ENCODE assay signal across 17 cellular contexts in the genomic region with DNA sequence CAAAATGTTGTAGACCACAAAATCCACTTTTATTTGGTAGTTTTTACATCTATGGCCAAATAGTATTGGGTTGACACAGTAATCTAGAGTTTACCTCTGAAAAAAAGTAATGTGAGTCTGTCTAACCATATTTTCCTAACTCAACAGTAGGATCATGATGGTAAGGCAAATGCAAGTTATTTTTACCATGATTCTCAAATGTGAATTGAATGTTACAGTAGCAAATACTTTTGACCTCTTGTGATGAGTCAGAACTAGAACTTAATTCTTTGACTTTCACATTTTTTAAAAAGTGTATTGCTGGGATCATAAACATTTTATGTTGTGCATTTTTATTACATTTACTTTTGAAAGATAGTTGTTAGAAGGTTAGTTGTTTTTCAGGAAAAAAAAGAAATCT. TPM values are rescaled to one million over a fixed set of nuclear protein-coding genes. Genes with fewer than 3 reads are reported as not detected.
DNase-seq lines count a peak whose midpoint lies in the region; ATAC-seq, FAIRE-seq and TF ChIP-seq lines count a peak whose summit lies in the region.
"Had no signal": no experiment of that assay in that cellular context is flagged by ENCODE, and none has a peak within 500 bp of the region (broad histone marks: within the 10 kb centered on the region; RNA-seq: fewer than 3 reads in every experiment).

No MANE protein-coding gene starts in this region.

- no peaks in the 10 kb centered on the region for H3K9me3 Mint-ChIP-seq in activated T-helper 2 cell treated with anti-CD3 and anti-CD28 coated beads, Interferon-gamma antibody, Interleukin-2, Interleukin-4, amounts not matched to agents 10 μg/mL and 5 μg/mL and 100 μg/mL, durations not matched to agents 14 hours and 24 hours and 36 hours
- no peaks in the 10 kb centered on the region for H3K9me3 Mint-ChIP-seq in memory B cell
- H3K9me3 Mint-ChIP-seq in activated CD8-positive, alpha-beta memory T cell treated with anti-CD3 and anti-CD28 coated beads, Interleukin-2, amount 10 ng/mL, durations not matched to agents 7 days and 5 days (ENCODE audit: low read depth) = no peaks in the 10 kb centered on the region
- H3K9me3 Mint-ChIP-seq: T-cell had no signal

- peak overlapping the region; percentile 73 for H3K27ac Mint-ChIP-seq in activated T-helper 2 cell treated with anti-CD3 and anti-CD28 coated beads, Interferon-gamma antibody, Interleukin-2, Interleukin-4, amounts not matched to agents 10 μg/mL and 5 μg/mL and 100 μg/mL, durations not matched to agents 14 hours and 24 hours and 36 hours
- peak overlapping the region; percentile 87 for H3K27ac Mint-ChIP-seq in memory B cell
- no peak overlapping the region for H3K27ac Mint-ChIP-seq in activated CD8-positive, alpha-beta memory T cell treated with anti-CD3 and anti-CD28 coated beads, Interleukin-2, amount 10 ng/mL, durations not matched to agents 7 days and 5 days

- intact Hi-C loops in activated T-helper 2 cell treated with anti-CD3 and anti-CD28 coated beads, Interferon-gamma antibody, Interleukin-2, Interleukin-4, amounts not matched to agents 10 μg/mL and 5 μg/mL and 100 μg/mL, durations not matched to agents 14 hours and 24 hours and 36 hours (cut with micrococcal nuclease) = no loop called here

- ATAC-seq in GM21723 (IDR thresholded peaks at IDR 0.05; ENCODE audit: unreplicated experiment) = peak; percentile 31
- no peak for ATAC-seq in memory B cell (ENCODE audit: low read depth)
- no peak for ATAC-seq in activated CD8-positive, alpha-beta memory T cell treated with anti-CD3 and anti-CD28 coated beads, Interleukin-2, amount 10 ng/mL, durations not matched to agents 7 days and 5 days
- no peak for ATAC-seq in GM18505 (IDR thresholded peaks at IDR 0.05; ENCODE audit: unreplicated experiment)
- ATAC-seq: right cardiac atrium, Right ventricle myocardium inferior, T-cell had no signal

- no peak for TF ChIP-seq POLR2A in GM12892 (IDR thresholded peaks at IDR 0.05; ENCODE audit: low read depth, low read length)
- no peak for TF ChIP-seq POLR2A in GM18505 (IDR thresholded peaks at IDR 0.05; ENCODE audit: borderline replicate concordance, extremely low read depth, insufficient read depth, insufficient read length)

- no peaks in the 10 kb centered on the region for H3K27me3 Mint-ChIP-seq in activated T-helper 2 cell treated with anti-CD3 and anti-CD28 coated beads, Interferon-gamma antibody, Interleukin-2, Interleukin-4, amounts not matched to agents 10 μg/mL and 5 μg/mL and 100 μg/mL, durations not matched to agents 14 hours and 24 hours and 36 hours (ENCODE audit: low read depth)
- no peaks in the 10 kb centered on the region for H3K27me3 Mint-ChIP-seq in memory B cell
- H3K27me3 Mint-ChIP-seq in activated CD8-positive, alpha-beta memory T cell treated with anti-CD3 and anti-CD28 coated beads, Interleukin-2, amount 10 ng/mL, durations not matched to agents 7 days and 5 days = no peaks in the 10 kb centered on the region
- H3K27me3 Mint-ChIP-seq: T-cell had no signal

- peak; percentile 70 for FAIRE-seq in GM12892 (lab: Jason Lieb, UNC)

- H3K4me1 Mint-ChIP-seq in activated T-helper 2 cell treated with anti-CD3 and anti-CD28 coated beads, Interferon-gamma antibody, Interleukin-2, Interleukin-4, amounts not matched to agents 10 μg/mL and 5 μg/mL and 100 μg/mL, durations not matched to agents 14 hours and 24 hours and 36 hours (ENCODE audit: low read depth) = peaks cover 37% of the 10 kb centered on the region
- H3K4me1 Mint-ChIP-seq in memory B cell = peaks cover 14% of the 10 kb centered on the region
- peaks cover 22% of the 10 kb centered on the region for H3K4me1 Mint-ChIP-seq in activated CD8-positive, alpha-beta memory T cell treated with anti-CD3 and anti-CD28 coated beads, Interleukin-2, amount 10 ng/mL, durations not matched to agents 7 days and 5 days

- CTCF ChIA-PET in activated CD8-positive, alpha-beta memory T cell treated with anti-CD3 and anti-CD28 coated beads, Interleukin-2, amount 10 ng/mL, durations not matched to agents 7 days and 5 days (lab: Charles Lee) = no interaction called here

- DNase-seq in GM12892 (ENCODE audit: insufficient read length) (no peak), memory B cell (ENCODE audit: low spot score in 2 of 2) (no peak), NCI-H510A (lab: John Stamatoyannopoulos, UW) (no peak)
- no peak for DNase-seq in activated T-helper 2 cell treated with anti-CD3 and anti-CD28 coated beads, Interferon-gamma antibody, Interleukin-2, Interleukin-4, amounts not matched to agents 10 μg/mL and 5 μg/mL and 100 μg/mL, durations not matched to agents 14 hours and 24 hours and 36 hours (ENCODE audit: low spot score)
- no peak for DNase-seq in activated CD8-positive, alpha-beta memory T cell treated with anti-CD3 and anti-CD28 coated beads, Interleukin-2, amount 10 ng/mL, durations not matched to agents 7 days and 5 days
- no peak for DNase-seq in activated CD8-positive, alpha-beta memory T cell treated with anti-CD3 and anti-CD28 coated beads, Interleukin-2, amount 50 U/mL, for 4 hours
- DNase-seq: activated CD4-positive, alpha-beta T cell treated with anti-CD3 and anti-CD28 coated beads, Interleukin-2, amount 50 U/mL, for 48 hours; activated T-cell treated with anti-CD3 and anti-CD28 coated beads, Interleukin-2, amount 50 U/mL, for 48 hours; KBM-7; NCI-H1930; NCI-H510A treated with DMSO at 0.1 percent for 48 hours; occipital lobe; right cardiac atrium; T-cell had no signal

- no peak overlapping the region for H3K4me3 Mint-ChIP-seq in activated T-helper 2 cell treated with anti-CD3 and anti-CD28 coated beads, Interferon-gamma antibody, Interleukin-2, Interleukin-4, amounts not matched to agents 10 μg/mL and 5 μg/mL and 100 μg/mL, durations not matched to agents 14 hours and 24 hours and 36 hours (ENCODE audit: low read depth)
- H3K4me3 Mint-ChIP-seq in memory B cell = no peak overlapping the region
- no peak overlapping the region for H3K4me3 Mint-ChIP-seq in activated CD8-positive, alpha-beta memory T cell treated with anti-CD3 and anti-CD28 coated beads, Interleukin-2, amount 10 ng/mL, durations not matched to agents 7 days and 5 days
- H3K4me3 Mint-ChIP-seq: T-cell had no signal

- H3K36me3 Mint-ChIP-seq in activated T-helper 2 cell treated with anti-CD3 and anti-CD28 coated beads, Interferon-gamma antibody, Interleukin-2, Interleukin-4, amounts not matched to agents 10 μg/mL and 5 μg/mL and 100 μg/mL, durations not matched to agents 14 hours and 24 hours and 36 hours (ENCODE audit: low read depth) = peaks cover 71% of the 10 kb centered on the region
- peaks cover 21% of the 10 kb centered on the region for H3K36me3 Mint-ChIP-seq in memory B cell
- peaks cover 50% of the 10 kb centered on the region for H3K36me3 Mint-ChIP-seq in activated CD8-positive, alpha-beta memory T cell treated with anti-CD3 and anti-CD28 coated beads, Interleukin-2, amount 10 ng/mL, durations not matched to agents 7 days and 5 days

RNA-seq across cellular contexts. Expression of a gene that starts 22.0 kb away (rescaled TPM):
- 13.7 TPM for polyA plus RNA-seq in GM12892 (2012; ENCODE audit: missing spikeins)
- total RNA-seq in activated T-helper 2 cell treated with anti-CD3 and anti-CD28 coated beads, Interferon-gamma antibody, Interleukin-2, Interleukin-4, amounts not matched to agents 10 μg/mL and 5 μg/mL and 100 μg/mL, durations not matched to agents 14 hours and 24 hours and 36 hours = 18.7 and 19.1 TPM in 2 replicates
- 10 to 100 TPM; 18.2 to 24.9 TPM for total RNA-seq in activated CD8-positive, alpha-beta memory T cell treated with anti-CD3 and anti-CD28 coated beads, Interleukin-2, amount 10 ng/mL, durations not matched to agents 7 days and 5 days

RNA-seq across cellular contexts. Expression of a gene that starts 54.7 kb away (rescaled TPM):
- polyA plus RNA-seq in GM12892 (2012; ENCODE audit: missing spikeins) = 57.2 TPM
- 60.9 and 61.6 TPM in 2 replicates for total RNA-seq in activated T-helper 2 cell treated with anti-CD3 and anti-CD28 coated beads, Interferon-gamma antibody, Interleukin-2, Interleukin-4, amounts not matched to agents 10 μg/mL and 5 μg/mL and 100 μg/mL, durations not matched to agents 14 hours and 24 hours and 36 hours
- total RNA-seq in activated CD8-positive, alpha-beta memory T cell treated with anti-CD3 and anti-CD28 coated beads, Interleukin-2, amount 10 ng/mL, durations not matched to agents 7 days and 5 days = 10 to 100 TPM; 39.5 to 46.1 TPM
